In the genomic region with DNA sequence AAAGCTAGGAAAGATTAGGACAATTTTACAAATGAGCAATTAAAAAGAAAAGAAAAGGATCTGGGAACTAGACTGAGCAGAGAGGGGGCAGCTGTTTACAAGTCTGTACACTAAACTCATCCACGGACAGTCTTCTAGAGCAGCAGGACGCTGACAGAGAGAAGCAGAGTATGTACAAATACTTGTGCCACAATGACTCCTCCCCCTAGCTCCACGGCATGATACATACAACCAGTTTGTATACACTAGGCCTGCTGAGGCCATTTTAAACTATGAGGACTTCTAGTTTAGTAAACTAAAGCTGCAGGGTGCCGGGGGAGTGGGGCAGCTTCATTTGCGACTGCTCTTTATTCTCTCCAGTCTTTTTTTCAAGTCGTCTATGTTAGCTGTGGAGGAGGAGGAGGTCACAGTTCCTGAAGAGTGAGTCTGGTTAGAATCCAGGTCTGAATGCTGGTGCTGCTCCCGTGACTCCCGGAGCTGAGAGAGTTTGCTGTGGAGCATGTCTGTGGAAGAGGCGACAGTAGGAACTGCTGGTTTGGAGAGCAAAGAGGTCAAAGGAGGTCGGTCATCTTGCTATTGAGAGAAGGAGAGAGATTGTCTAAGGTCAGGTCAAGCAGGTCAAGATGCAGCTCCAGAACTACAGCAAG, we compare ENCODE assay signal across 31 cellular contexts. TPM values are rescaled to one million over a fixed set of nuclear protein-coding genes. Genes with fewer than 3 reads are reported as not detected.
A peak's percentile ranks its signal among the peaks of the same experiment; 100 is the strongest.
DNase-seq lines count a peak whose midpoint lies in the region; ATAC-seq and TF ChIP-seq lines count a peak whose summit lies in the region.
"Had no signal": no experiment of that assay in that cellular context is flagged by ENCODE, and none has a peak within 500 bp of the region (broad histone marks: within the 10 kb centered on the region; RNA-seq: fewer than 3 reads in every experiment).

No MANE protein-coding gene starts in this region.

- H2AFZ ChIP-seq in OCI-LY7 (ENCODE audit: low read length) = no peak overlapping the region
- H2AFZ ChIP-seq: GM23338, parathyroid adenoma had no signal

- H3K4me1 ChIP-seq in OCI-LY7 (ENCODE audit: insufficient read depth, low read length, poor library complexity, severe bottlenecking) = no peaks in the 10 kb centered on the region
- H3K4me1 ChIP-seq: body of pancreas, esophagus muscularis mucosa, SJSA1, thyroid gland had no signal

- BruUV-seq in OCI-LY7 (replicated peaks; lab: Mats Ljungman, UMichigan) = TSS peak; percentile 65

- intact Hi-C loops in OCI-LY7 (cut with micrococcal nuclease; ENCODE audit: unreplicated experiment) = no loop called here
- intact Hi-C loops in Right ventricle myocardium superior (cut with DNase I) = no loop called here

- no peaks in the 10 kb centered on the region for H4K20me1 ChIP-seq in OCI-LY7 (ENCODE audit: insufficient read depth, low read length)

- H3K27ac ChIP-seq in OCI-LY7 (ENCODE audit: low read depth, low read length, poor library complexity, severe bottlenecking) = no peak overlapping the region
- H3K27ac ChIP-seq: 22Rv1, body of pancreas, SJSA1, thyroid gland had no signal

- TF ChIP-seq CTCF in OCI-LY7 (conservative IDR thresholded peaks at IDR 0.05; ENCODE audit: low read length) (no peak), choroid plexus epithelial cell (conservative IDR thresholded peaks at IDR 0.05; ENCODE audit: low read depth, low read length) (peak; percentile 3)

- CTCF ChIA-PET in OCI-LY7 (lab: Charles Lee; ENCODE audit: unreplicated experiment) = no interaction called here

- H3K9me2 ChIP-seq in OCI-LY7 (ENCODE audit: insufficient read depth, low read length) = no peaks in the 10 kb centered on the region

- no peak overlapping the region for H3K4me2 ChIP-seq in OCI-LY7 (ENCODE audit: low read length)
- H3K4me2 ChIP-seq: GM23338 had no signal

- POLR2A ChIA-PET in OCI-LY7 (lab: Charles Lee) = interaction anchor here (0.6 to 0.9 kb wide), 2 partner anchors 9 to 226 kb away, joined by 3 to 5 read pairs; no protein-coding TSS in a partner anchor

- H3K4me3 ChIP-seq in OCI-LY7 (ENCODE audit: low read depth, low read length, poor library complexity, severe bottlenecking) = no peak overlapping the region
- no peak overlapping the region for H3K4me3 ChIP-seq in choroid plexus epithelial cell (ENCODE audit: low read depth, low read length)
- H3K4me3 ChIP-seq: body of pancreas, esophagus muscularis mucosa, GM23338, mucosa of descending colon, SJSA1, thyroid gland had no signal

- H3K9me3 ChIP-seq in OCI-LY7 (ENCODE audit: low read length) = no peaks in the 10 kb centered on the region
- H3K9me3 ChIP-seq: body of pancreas, esophagus muscularis mucosa, mucosa of descending colon, SJSA1, thyroid gland had no signal

- H3K36me3 ChIP-seq in OCI-LY7 (ENCODE audit: insufficient read depth, low read length) = peaks cover 92% of the 10 kb centered on the region

- no peaks in the 10 kb centered on the region for H3K79me2 ChIP-seq in OCI-LY7 (ENCODE audit: insufficient read depth, low read depth, low read length)
- H3K79me2 ChIP-seq: parathyroid adenoma had no signal

- DNase-seq in DMS53 (lab: John Stamatoyannopoulos, UW) = peak; percentile 55
- DNase-seq in DMS53 treated with DMSO at 0.1 percent for 48 hours (lab: John Stamatoyannopoulos, UW; ENCODE audit: unreplicated experiment) = no peak
- no peak for DNase-seq in OCI-LY7 (ENCODE audit: low spot score)
- DNase-seq in choroid plexus epithelial cell (ENCODE audit: low read depth) = peak; percentile 94
- DNase-seq in smooth muscle cell of the brain vasculature (ENCODE audit: low read depth, low spot score) = peak; percentile 7
- no peak for DNase-seq in Right ventricle myocardium superior
- DNase-seq: activated CD4-positive, alpha-beta T cell treated with anti-CD3 and anti-CD28 coated beads, Interleukin-2, amount 50 U/mL, for 48 hours; body of pancreas; CD8-positive, alpha-beta T cell; DMS79; effector memory CD8-positive, alpha-beta T cell; GF-D8; immature natural killer cell; Karpas-422; left ventricle myocardium superior; mucosa of descending colon; NCI-H1930; NCI-H446 treated with DMSO at 0.1 percent for 48 hours; NK-92 treated with Interleukin-12 subunit alpha and Interleukin-12 subunit beta, amount 100 ng/mL, for 24 hours; right cardiac atrium; stimulated activated naive CD8-positive, alpha-beta T cell treated with anti-CD3 and anti-CD28 coated beads, Interleukin-15, amount 100 ng/mL, for 72 hours; T-cell; thyroid gland had no signal

- ATAC-seq in HG03196 (IDR thresholded peaks at IDR 0.05; ENCODE audit: unreplicated experiment) (no peak), Right ventricle myocardium superior (ENCODE audit: poor library complexity) (no peak), GM19455 (IDR thresholded peaks at IDR 0.05; ENCODE audit: unreplicated experiment) (no peak)
- ATAC-seq: body of pancreas; CD8-positive, alpha-beta T cell; effector memory CD8-positive, alpha-beta T cell; GM23338; left ventricle myocardium superior; mucosa of descending colon; right cardiac atrium; stimulated activated naive CD8-positive, alpha-beta T cell treated with anti-CD3 and anti-CD28 coated beads, Interleukin-15, amount 100 ng/mL, for 72 hours; T-cell had no signal

RNA-seq across cellular contexts. Expression of gene F2, which starts 24.8 kb away (rescaled TPM):
- not detected in 2 replicates for total RNA-seq in OCI-LY7 (2014; rRNA removed; shearing (Covaris generic))
- total RNA-seq in OCI-LY7 (2022) (0.48 TPM in 1 of 2 replicates, not detected in the other), Right ventricle myocardium superior (0.11 TPM)
- total RNA-seq: body of pancreas; CD8-positive, alpha-beta T cell; frontal cortex; left ventricle myocardium superior; SJSA1; thyroid gland had no signal

RNA-seq across cellular contexts. Expression of gene ZNF408, which starts 43.0 kb away (rescaled TPM):
- total RNA-seq in OCI-LY7 (2014; rRNA removed; shearing (Covaris generic)) = 7.2 and 15.2 TPM in 2 replicates
- total RNA-seq in OCI-LY7 (2022) (13.8 and 15.7 TPM in 2 replicates), Right ventricle myocardium superior (6.6 TPM)

RNA-seq across cellular contexts. Expression of gene ARHGAP1, which starts 43.4 kb away (rescaled TPM):
- 14.1 and 16.3 TPM in 2 replicates for total RNA-seq in OCI-LY7 (2014; rRNA removed; shearing (Covaris generic))
- total RNA-seq in OCI-LY7 (2022) (42.6 and 43.3 TPM in 2 replicates), Right ventricle myocardium superior (60.9 TPM)

Comparison
In these comparisons a context has a peak if more than half of its experiments do, and no peak if none do; other contexts are left out.
1. DNase-seq: peak in DMS53 (single experiment), choroid plexus epithelial cell (single experiment) and smooth muscle cell of the brain vasculature (single experiment); none in DMS53 treated with DMSO at 0.1 percent for 48 hours (single experiment), OCI-LY7 (single experiment) and Right ventricle myocardium superior (single experiment).